8 cellular contexts compared by ENCODE assay signal in genomic region chr7:11193131-11193867, GRCh38.
DNase-seq lines count a peak whose midpoint lies in the region; ATAC-seq and TF ChIP-seq lines count a peak whose summit lies in the region.

No MANE protein-coding gene starts in this region.

- no TSS peak for BruUV-seq in Panc1 (replicated peaks; lab: Mats Ljungman, UMichigan)

- H3K36me3 ChIP-seq in Panc1 (ENCODE audit: control insufficient read depth, insufficient read depth, low read length), result no peaks in the 10 kb centered on the region

- peak; percentile 25 for DNase-seq in GOT3 (lab: John Stamatoyannopoulos, UW)
- no peak for DNase-seq in Panc1 (ENCODE audit: low read depth, low spot score)
- DNase-seq in Right ventricle myocardium superior, result no peak
- DNase-seq in retinal pigment epithelial cell (ENCODE audit: low read depth), result no peak
- no peak for DNase-seq in NCI-H1048 (lab: John Stamatoyannopoulos, UW)
- no peak for DNase-seq in kidney tubule cell (ENCODE audit: low spot score)
- no peak for DNase-seq in superior temporal gyrus (ENCODE audit: extremely low spot score)
- DNase-seq in HuH-7 (ENCODE audit: low spot score), result no peak

- H3K9me3 ChIP-seq in Panc1 (ENCODE audit: control insufficient read depth, insufficient read depth, low read depth, low read length), result no peaks in the 10 kb centered on the region

- H3K4me3 ChIP-seq in Panc1 (ENCODE audit: low read depth in 2 of 2, low read length in 2 of 2) (0 out of 4 replicates have a peak overlapping the region, but pooled peaks of 1 of the 2 experiments have one; percentile 6), retinal pigment epithelial cell (ENCODE audit: low read length) (peak overlapping the region; percentile 34)

- CTCF ChIA-PET in Panc1 (lab: Charles Lee), result no interaction called here

- intact Hi-C loops in Panc1 (cut with micrococcal nuclease; ENCODE audit: unreplicated experiment) (no loop called here), Right ventricle myocardium superior (cut with DNase I) (no loop called here)

- ATAC-seq in Panc1 (peak; percentile 89), Right ventricle myocardium superior (ENCODE audit: poor library complexity) (peak; percentile 81)

- no peak for TF ChIP-seq CTCF in Panc1 (IDR thresholded peaks at IDR 0.05)
- no peak for TF ChIP-seq CTCF in retinal pigment epithelial cell (conservative IDR thresholded peaks at IDR 0.05; ENCODE audit: low read depth, low read length)

- in situ Hi-C loops in Panc1 (cut with HindIII; ENCODE audit: low pct_unique_long_range_greater_than_20kb, low sequenced_read_pairs), result no loop called here

- H3K27ac ChIP-seq in Panc1 (ENCODE audit: low read length), result no peak overlapping the region

- H3K27me3 ChIP-seq in Panc1 (ENCODE audit: control insufficient read depth, insufficient read depth, low read length), result no peaks in the 10 kb centered on the region

- peaks cover 10% of the 10 kb centered on the region for H3K4me1 ChIP-seq in Panc1 (ENCODE audit: control insufficient read depth, insufficient read depth, low read length)

- POLR2A ChIA-PET in Panc1 (lab: Charles Lee), result interaction anchor here (0.8 kb wide), 1 partner anchor 102 kb away, joined by 3 read pairs; no protein-coding TSS in a partner anchor
